Comparison of ENCODE assay signal across 8 cellular contexts in the genomic region with DNA sequence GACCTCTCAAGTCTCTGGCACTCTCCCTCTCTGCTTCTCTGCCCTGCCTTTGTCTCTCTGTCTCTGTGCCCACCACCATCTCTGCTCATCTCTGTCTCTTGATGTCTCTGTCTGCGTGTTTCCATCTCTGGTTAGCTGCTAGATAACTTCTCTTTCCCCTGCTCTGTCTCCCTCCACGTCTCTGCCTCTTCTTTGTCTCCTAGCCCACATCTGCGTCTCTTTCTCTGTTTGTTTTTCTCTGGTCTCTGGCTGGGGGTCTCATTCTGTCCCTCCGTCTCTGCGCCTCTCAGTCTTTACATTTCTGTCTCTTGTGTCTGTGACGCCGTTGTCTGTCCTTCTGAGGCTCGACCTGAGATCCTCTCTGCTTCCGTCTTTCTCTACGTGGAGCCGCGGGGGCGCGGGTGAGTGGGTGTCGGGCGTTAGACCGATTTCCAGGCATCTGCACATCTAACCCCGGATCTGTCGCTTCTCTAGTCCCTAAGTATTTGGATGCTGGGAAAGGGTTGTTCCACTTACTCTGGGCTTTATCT. TPM values are rescaled to one million over a fixed set of nuclear protein-coding genes. Genes with fewer than 3 reads are reported as not detected.
DNase-seq lines count a peak whose midpoint lies in the region; ATAC-seq, FAIRE-seq and TF ChIP-seq lines count a peak whose summit lies in the region.

No MANE protein-coding gene starts in this region.

- peak; percentile 38 for FAIRE-seq in GM12891 (lab: Jason Lieb, UNC)

- peak overlapping the region; percentile 16 to 82 (median 46) for H3K27ac Mint-ChIP-seq in brain

- peak overlapping the region; percentile 89 for H3K9ac ChIP-seq in mucosa of stomach (ENCODE audit: low read length)

- H3K4me3 ChIP-seq in NB4 (ENCODE audit: low read depth, low read length) (peak overlapping the region; percentile 54), mucosa of stomach (ENCODE audit: low read length) (peak overlapping the region; percentile 71)

- no peak for ATAC-seq in HG02763 (IDR thresholded peaks at IDR 0.05; ENCODE audit: unreplicated experiment)

- H3K9me3 ChIP-seq in mucosa of stomach (ENCODE audit: control insufficient read depth, low read length) = no peaks in the 10 kb centered on the region

- no peak for TF ChIP-seq POLR2A in GM12891 (IDR thresholded peaks at IDR 0.05; ENCODE audit: low read depth, low read length)
- TF ChIP-seq POLR2A in NB4 (IDR thresholded peaks at IDR 0.05; ENCODE audit: extremely low read depth, insufficient read length) = no peak

- peaks cover 18% of the 10 kb centered on the region for H3K4me1 ChIP-seq in mucosa of stomach (ENCODE audit: control insufficient read depth, insufficient read depth, low read length)

- peaks cover 72% of the 10 kb centered on the region for H3K27me3 Mint-ChIP-seq in brain

- no peaks in the 10 kb centered on the region for H3K36me3 ChIP-seq in mucosa of stomach (ENCODE audit: control insufficient read depth, insufficient read depth, low read length)

- peaks cover 31% of the 10 kb centered on the region for H3K4me1 Mint-ChIP-seq in brain

- DNase-seq in GM12891 (ENCODE audit: insufficient read length, low spot score) (no peak), NB4 (ENCODE audit: low read depth) (peak; percentile 29), COLO829 (ENCODE audit: low spot score) (no peak), NCI-H82 treated with DMSO at 0.1 percent for 48 hours (lab: John Stamatoyannopoulos, UW; ENCODE audit: unreplicated experiment) (no peak), DMS114 treated with DMSO at 0.1 percent for 48 hours (lab: John Stamatoyannopoulos, UW; ENCODE audit: unreplicated experiment) (no peak)

- no peak for TF ChIP-seq CTCF in NB4 (IDR thresholded peaks at IDR 0.05; ENCODE audit: low read depth, low read length)
- no peak for TF ChIP-seq CTCF in brain (conservative IDR thresholded peaks at IDR 0.05)

- peaks cover 0 to 12% (median 5%) of the 10 kb centered on the region in 5 experiments for H3K9me3 Mint-ChIP-seq in brain

- H3K27me3 ChIP-seq in mucosa of stomach (ENCODE audit: control insufficient read depth, insufficient read depth, low read length) = peaks cover 24% of the 10 kb centered on the region

- H3K36me3 Mint-ChIP-seq in brain = no peaks in the 10 kb centered on the region

- H3K4me3 Mint-ChIP-seq in brain = peak overlapping the region; percentile 84 to 93 (median 89)

TF ChIP-seq in GM12891, 5 proteins besides CTCF, POLR2A, EP300 and RAD21:
- no peak for TF ChIP-seq POLR2AphosphoS5 (IDR thresholded peaks at IDR 0.05; ENCODE audit: low read depth, low read length)
- TF ChIP-seq POU2F2 (IDR thresholded peaks at IDR 0.05; ENCODE audit: low read depth, low read length) = no peak
- TF ChIP-seq SPI1 (IDR thresholded peaks at IDR 0.05; ENCODE audit: low read depth, low read length) = no peak
- no peak for TF ChIP-seq TAF1 (IDR thresholded peaks at IDR 0.05; ENCODE audit: low read depth, low read length)
- TF ChIP-seq PAX5 (IDR thresholded peaks at IDR 0.05; ENCODE audit: insufficient read depth, low read length, severe bottlenecking) = no peak

RNA-seq across cellular contexts. Expression of gene GIPR, which starts 0.4 kb away (rescaled TPM):
- polyA plus RNA-seq in GM12891 (2012; ENCODE audit: low read depth, missing spikeins) = 17.4 TPM
- 0.19 TPM for polyA plus RNA-seq in brain (ENCODE audit: insufficient read depth, low read depth, low replicate concordance)

RNA-seq across cellular contexts. Expression of gene SNRPD2, which starts 23.3 kb away (rescaled TPM):
- polyA plus RNA-seq in GM12891 (2012; ENCODE audit: low read depth, missing spikeins) = 683 TPM
- 350 TPM for polyA plus RNA-seq in brain (ENCODE audit: insufficient read depth, low read depth, low replicate concordance)

RNA-seq across cellular contexts. Expression of gene QPCTL, which starts 24.1 kb away (rescaled TPM):
- polyA plus RNA-seq in GM12891 (2012; ENCODE audit: low read depth, missing spikeins) = 10.8 TPM
- polyA plus RNA-seq in brain (ENCODE audit: insufficient read depth, low read depth, low replicate concordance) = 6.5 TPM

RNA-seq across cellular contexts. Expression of gene EML2, which starts 29.2 kb away (rescaled TPM):
- 49.5 TPM for polyA plus RNA-seq in GM12891 (2012; ENCODE audit: low read depth, missing spikeins)
- polyA plus RNA-seq in brain (ENCODE audit: insufficient read depth, low read depth, low replicate concordance) = 51.4 TPM
